Comparison of ENCODE assay signal across 8 cellular contexts in genomic region chr7:30504347-30505173, GRCh38. TPM values are rescaled to one million over a fixed set of nuclear protein-coding genes. Genes with fewer than 3 reads are reported as not detected.
DNase-seq lines count a peak whose midpoint lies in the region; ATAC-seq and TF ChIP-seq lines count a peak whose summit lies in the region.

A gene with protein sequence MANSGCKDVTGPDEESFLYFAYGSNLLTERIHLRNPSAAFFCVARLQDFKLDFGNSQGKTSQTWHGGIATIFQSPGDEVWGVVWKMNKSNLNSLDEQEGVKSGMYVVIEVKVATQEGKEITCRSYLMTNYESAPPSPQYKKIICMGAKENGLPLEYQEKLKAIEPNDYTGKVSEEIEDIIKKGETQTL (minus strand): TSS chr7:30504829. CDS start chr7:30504709, 120 bp downstream.

- H4K91ac ChIP-seq in trophoblast cell (ENCODE audit: low read depth, low read length) = peak within 1 kb of the TSS; percentile 77

- DNase-seq in NCI-H1436 (lab: John Stamatoyannopoulos, UW) = peak; percentile 97
- DNase-seq in T follicular helper cell (ENCODE audit: low read depth) = peak; percentile 95
- peak; percentile 100 for DNase-seq in adipocyte (ENCODE audit: low read depth)
- peak; percentile 98 to 99 for DNase-seq in cardiac muscle cell (ENCODE audit: low read depth in 1 of 2, low spot score in 1 of 2)
- peak; percentile 99 for DNase-seq in trophoblast cell
- peak; percentile 99 for DNase-seq in transverse colon

- H3K4ac ChIP-seq in trophoblast cell (ENCODE audit: low read depth, low read length) = peak within 1 kb of the TSS; percentile 84

- H3K27ac ChIP-seq in cardiac muscle cell = peak within 1 kb of the TSS; percentile 29
- H3K27ac ChIP-seq in trophoblast cell (ENCODE audit: low read depth, low read length) = peak within 1 kb of the TSS; percentile 3
- H3K27ac ChIP-seq in transverse colon = peak within 1 kb of the TSS; percentile 84 to 90 (median 89)

- no peak for TF ChIP-seq EP300 in transverse colon (IDR thresholded peaks at IDR 0.05; ENCODE audit: low read depth)

- no peak within 1 kb of the TSS for H3K23ac ChIP-seq in trophoblast cell (ENCODE audit: low read length)

- TF ChIP-seq CTCF in GM12875 (IDR thresholded peaks at IDR 0.05; ENCODE audit: borderline replicate concordance, insufficient read depth, low read depth, low read length) = no peak
- TF ChIP-seq CTCF in cardiac muscle cell (IDR thresholded peaks at IDR 0.05; ENCODE audit: low read depth, low read length) = no peak
- TF ChIP-seq CTCF in transverse colon (IDR thresholded peaks at IDR 0.05) = peak in 1 of 5 experiments; percentile 8

- no CpG with 5 or more reads among the region's 61 CpGs for WGBS in trophoblast cell (ENCODE audit: extremely low coverage, insufficient coverage, insufficient read length)
- WGBS in transverse colon (ENCODE audit: low coverage in 1 of 2), 2 donors = 0% methylated on average over 41 of the region's 61 CpGs; no CpG with 5 or more reads in 1 of the 2 donors

- H3K9me3 ChIP-seq in adipocyte (ENCODE audit: control insufficient read depth, low read length) (no peaks in the 10 kb centered on the region), cardiac muscle cell (ENCODE audit: low read depth) (no peaks in the 10 kb centered on the region), trophoblast cell (ENCODE audit: insufficient read depth, low read depth, low read length) (peaks cover 2% of the 10 kb centered on the region), transverse colon (no peaks in the 10 kb centered on the region)

- in situ Hi-C loops in transverse colon (cut with MboI; ENCODE audit: low pct_ligation_motif_present in 1 of 4, low pct_unique_long_range_greater_than_20kb in 1 of 4, low sequenced_read_pairs in 3 of 4) = no loop called here

- peaks cover 23% of the 10 kb centered on the region for H3K4me1 ChIP-seq in adipocyte (ENCODE audit: control insufficient read depth, insufficient read depth, low read length)
- H3K4me1 ChIP-seq in cardiac muscle cell (ENCODE audit: low read depth) = no peaks in the 10 kb centered on the region
- H3K4me1 ChIP-seq in trophoblast cell (ENCODE audit: control insufficient read depth in 1 of 2, insufficient read depth in 2 of 2, low read length in 2 of 2) = peaks cover 2 to 6% of the 10 kb centered on the region in 2 experiments
- H3K4me1 ChIP-seq in transverse colon = peaks cover 9 to 20% (median 17%) of the 10 kb centered on the region in 4 donors

- intact Hi-C loops in transverse colon (cut with DNase I; ENCODE audit: low total_unique reads) = no loop called here

- peak; percentile 99 for ATAC-seq in HG02798 (IDR thresholded peaks at IDR 0.05; ENCODE audit: poor library complexity, unreplicated experiment)

- peak within 1 kb of the TSS; percentile 60 for H3K14ac ChIP-seq in trophoblast cell (ENCODE audit: low read length)

- peak within 1 kb of the TSS; percentile 71 for H2AFZ ChIP-seq in trophoblast cell (ENCODE audit: insufficient read depth, low read length, poor library complexity)

- H4K8ac ChIP-seq in trophoblast cell (ENCODE audit: low read depth, low read length) = peak within 1 kb of the TSS; percentile 76

- no peak within 1 kb of the TSS for H2BK12ac ChIP-seq in trophoblast cell (ENCODE audit: low read length)

- H2BK5ac ChIP-seq in trophoblast cell (ENCODE audit: low read depth, low read length, poor library complexity) = peak within 1 kb of the TSS; percentile 27

- H3K27me3 ChIP-seq in adipocyte (replicated peaks; ENCODE audit: control insufficient read depth, insufficient read depth, low read length) (no peaks in the 10 kb centered on the region), cardiac muscle cell (no peaks in the 10 kb centered on the region), trophoblast cell (ENCODE audit: insufficient read depth, low read length) (no peaks in the 10 kb centered on the region), transverse colon (no peaks in the 10 kb centered on the region)

- TF ChIP-seq POLR2A in transverse colon (IDR thresholded peaks at IDR 0.05) = peak; percentile 85

- peaks cover 11% of the 10 kb centered on the region for H3K79me1 ChIP-seq in trophoblast cell (ENCODE audit: low read length)

- H3K79me2 ChIP-seq in trophoblast cell (ENCODE audit: control insufficient read depth, insufficient read depth, low read length, poor library complexity) = peaks cover 7% of the 10 kb centered on the region

- H3K36me3 ChIP-seq in adipocyte (ENCODE audit: control insufficient read depth, insufficient read depth, low read length, severe bottlenecking) (no peaks in the 10 kb centered on the region), cardiac muscle cell (no peaks in the 10 kb centered on the region), trophoblast cell (ENCODE audit: control insufficient read depth in 1 of 2, insufficient read depth in 2 of 2, low read length in 2 of 2) (no peaks in the 10 kb centered on the region), transverse colon (no peaks in the 10 kb centered on the region)

- peak within 1 kb of the TSS; percentile 30 for H2BK120ac ChIP-seq in trophoblast cell (ENCODE audit: insufficient read depth, low read length, poor library complexity)

- peak within 1 kb of the TSS; percentile 82 for H3K4me3 ChIP-seq in GM12875 (ENCODE audit: low read depth, low read length)
- H3K4me3 ChIP-seq in adipocyte (ENCODE audit: low read length) = peak within 1 kb of the TSS; percentile 91
- peak within 1 kb of the TSS; percentile 82 for H3K4me3 ChIP-seq in cardiac muscle cell
- H3K4me3 ChIP-seq in trophoblast cell (ENCODE audit: low read depth, low read length) = peak within 1 kb of the TSS; percentile 95
- H3K4me3 ChIP-seq in transverse colon = peak within 1 kb of the TSS; percentile 57 to 93 (median 93)

- peak within 1 kb of the TSS; percentile 56 for H4K12ac ChIP-seq in trophoblast cell (ENCODE audit: low read depth, low read length)

- peak within 1 kb of the TSS; percentile 55 for H3K18ac ChIP-seq in trophoblast cell (ENCODE audit: low read length)

- H3K9ac ChIP-seq in adipocyte (ENCODE audit: low read length) (peak within 1 kb of the TSS; percentile 94), trophoblast cell (ENCODE audit: low read length) (peak within 1 kb of the TSS; percentile 89)

- H3K4me2 ChIP-seq in trophoblast cell (ENCODE audit: low read length) = peak within 1 kb of the TSS; percentile 98

- peak within 1 kb of the TSS; percentile 28 for H2AK5ac ChIP-seq in trophoblast cell (ENCODE audit: low read length)

RNA-seq across cellular contexts. Expression of the gene that starts here (rescaled TPM):
- total RNA-seq in cardiac muscle cell (41.9 and 49.8 TPM in 2 replicates), transverse colon (10 to 100 TPM in 3 of 4 donors, 1 to 10 TPM in 1; 3.6 to 21.3 (median 16.5) TPM)
- polyA plus RNA-seq in cardiac muscle cell = 66.2 and 81.2 TPM in 2 replicates
- polyA plus RNA-seq in trophoblast cell (2013) = 40.8 and 41.0 TPM in 2 replicates

Comparison
In these comparisons a context has a peak if more than half of its experiments do, and no peak if none do; other contexts are left out.
1. Peak in every context shown above with its lines: DNase-seq, ATAC-seq, H3K4me3 ChIP-seq and H3K27ac ChIP-seq.
2. H3K27ac ChIP-seq: peak in every context shown above with its lines; median percentile 89 in transverse colon; 29 in cardiac muscle cell; 3 in trophoblast cell.